ENCODE assay signal across 10 cellular contexts in the genomic region with DNA sequence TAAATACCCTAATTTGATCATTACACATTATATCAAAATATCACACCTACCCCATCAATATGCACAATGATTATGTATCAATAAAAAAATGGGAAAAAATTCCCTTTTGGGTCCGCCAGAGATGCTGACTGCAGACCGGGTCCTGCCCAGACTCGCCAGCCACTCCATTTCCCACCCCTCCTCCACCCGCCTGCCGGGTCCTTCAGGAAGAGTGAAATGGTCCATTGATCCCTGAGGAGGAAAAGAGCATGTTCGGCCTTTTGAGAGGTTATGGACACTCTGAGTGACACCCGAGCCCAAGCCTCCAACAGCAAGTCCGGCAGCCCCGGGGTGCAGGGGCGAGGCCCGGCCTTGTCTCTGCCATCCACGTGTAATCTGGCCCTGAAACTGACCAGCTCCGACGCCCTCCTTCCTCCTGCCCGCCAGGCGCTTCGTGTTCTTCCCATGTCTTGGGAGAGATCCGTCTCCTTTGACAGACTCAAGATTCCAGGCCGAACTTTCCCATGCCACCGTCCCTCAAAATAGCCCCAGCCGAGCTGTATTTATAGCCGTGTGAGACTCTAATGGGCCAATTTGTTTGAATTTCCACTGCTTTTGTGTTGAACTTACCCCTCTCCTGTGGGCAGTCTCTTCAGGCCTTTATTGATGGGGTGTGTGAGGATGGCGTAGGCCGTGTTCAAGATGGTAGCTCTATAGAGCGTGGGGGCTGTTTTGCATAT.
DNase-seq lines count a peak whose midpoint lies in the region; ATAC-seq and TF ChIP-seq lines count a peak whose summit lies in the region.
"Had no signal": no experiment of that assay in that cellular context is flagged by ENCODE, and none has a peak within 500 bp of the region (broad histone marks: within the 10 kb centered on the region; RNA-seq: fewer than 3 reads in every experiment).

No MANE protein-coding gene starts in this region.

- peaks cover 2% of the 10 kb centered on the region for H3K9me3 Mint-ChIP-seq in glutamatergic neuron (ENCODE audit: unreplicated experiment)
- H3K9me3 Mint-ChIP-seq: activated naive CD8-positive, alpha-beta T cell treated with anti-CD3 and anti-CD28 coated beads, Interleukin-2, amount 10 ng/mL, durations not matched to agents 7 days and 5 days had no signal

- DNase-seq in AG04450 (ENCODE audit: low read depth, low spot score), result no peak
- DNase-seq in PC-3, result no peak
- DNase-seq in glutamatergic neuron, result no peak
- DNase-seq in trophoblast cell, result no peak
- DNase-seq in NOMO-1 (lab: John Stamatoyannopoulos, UW; ENCODE audit: unreplicated experiment in 2 of 2), result no peak
- no peak for DNase-seq in LoVo (ENCODE audit: low spot score)
- no peak for DNase-seq in activated T-cell treated with anti-CD3 and anti-CD28 coated beads, Interleukin-2, amount 50 U/mL, for 48 hours
- no peak for DNase-seq in hippocampal formation (lab: John Stamatoyannopoulos, UW)
- DNase-seq: activated CD4-positive, alpha-beta T cell treated with anti-CD3 and anti-CD28 coated beads, Interleukin-2, amount 50 U/mL, for 4 hours; activated naive CD8-positive, alpha-beta T cell treated with anti-CD3 and anti-CD28 coated beads, Interleukin-2, amount 10 ng/mL, durations not matched to agents 7 days and 5 days had no signal

- H3K4me1 ChIP-seq in PC-3 (ENCODE audit: insufficient read depth, low read length) (peaks cover 13% of the 10 kb centered on the region), trophoblast cell (ENCODE audit: control insufficient read depth in 1 of 2, insufficient read depth in 2 of 2, low read length in 2 of 2) (peaks cover 12 to 14% of the 10 kb centered on the region in 2 experiments)

- H3K9me3 ChIP-seq in AG04450 (ENCODE audit: control insufficient read depth, insufficient read depth, low read length) (no peaks in the 10 kb centered on the region; the same call in 1 of the 2 replicates), PC-3 (ENCODE audit: low read length) (no peaks in the 10 kb centered on the region), trophoblast cell (ENCODE audit: insufficient read depth, low read depth, low read length) (no peaks in the 10 kb centered on the region)

- H3K27me3 ChIP-seq in AG04450 (ENCODE audit: control insufficient read depth, insufficient read depth, low read length), result no peaks in the 10 kb centered on the region
- no peaks in the 10 kb centered on the region for H3K27me3 ChIP-seq in PC-3 (ENCODE audit: low read length)
- no peaks in the 10 kb centered on the region for H3K27me3 ChIP-seq in trophoblast cell (ENCODE audit: insufficient read depth, low read length)

- H2BK5ac ChIP-seq in trophoblast cell (ENCODE audit: low read depth, low read length, poor library complexity), result no peak overlapping the region

- H3K4me1 Mint-ChIP-seq in glutamatergic neuron (ENCODE audit: low read depth, unreplicated experiment), result peaks cover 10% of the 10 kb centered on the region
- H3K4me1 Mint-ChIP-seq: activated naive CD8-positive, alpha-beta T cell treated with anti-CD3 and anti-CD28 coated beads, Interleukin-2, amount 10 ng/mL, durations not matched to agents 7 days and 5 days had no signal

- POLR2A ChIA-PET in AG04450 (lab: Yijun Ruan, JAX) (interaction anchor here (0.7 to 1.2 kb wide), 7 partner anchors 42 to 283 kb away, joined by 3 to 11 read pairs (median 4); no protein-coding TSS in a partner anchor), PC-3 (lab: Charles Lee; ENCODE audit: unreplicated experiment) (no interaction called here)

- H4K20me1 ChIP-seq in PC-3 (ENCODE audit: low read length), result no peaks in the 10 kb centered on the region

- H3K4ac ChIP-seq in trophoblast cell (ENCODE audit: low read depth, low read length), result no peak overlapping the region

- H2AK5ac ChIP-seq in trophoblast cell (ENCODE audit: low read length), result peak overlapping the region; percentile 73

- H3K27ac Mint-ChIP-seq in glutamatergic neuron (ENCODE audit: unreplicated experiment), result peak overlapping the region; percentile 5
- H3K27ac Mint-ChIP-seq: activated naive CD8-positive, alpha-beta T cell treated with anti-CD3 and anti-CD28 coated beads, Interleukin-2, amount 10 ng/mL, durations not matched to agents 7 days and 5 days had no signal

- H3K4me2 ChIP-seq in PC-3 (ENCODE audit: low read length) (peak overlapping the region; percentile 46; the same call in 1 of the 2 replicates), trophoblast cell (ENCODE audit: low read length) (no peak overlapping the region)

- peaks cover 6% of the 10 kb centered on the region for H3K27me3 Mint-ChIP-seq in glutamatergic neuron (ENCODE audit: unreplicated experiment)

- TF ChIP-seq CTCF in AG04450 (IDR thresholded peaks at IDR 0.05; ENCODE audit: low read depth, low read length) (no peak), PC-3 (conservative IDR thresholded peaks at IDR 0.05; ENCODE audit: low read depth, low read length) (no peak), glutamatergic neuron (IDR thresholded peaks at IDR 0.05; ENCODE audit: partially characterized antibody, unreplicated experiment) (no peak)

- no peaks in the 10 kb centered on the region for H3K79me2 ChIP-seq in PC-3 (ENCODE audit: low read length)
- H3K79me2 ChIP-seq in trophoblast cell (ENCODE audit: control insufficient read depth, insufficient read depth, low read length, poor library complexity), result no peaks in the 10 kb centered on the region

- H3K4me3 ChIP-seq in AG04450 (ENCODE audit: low read depth, low read length) (peak overlapping the region; percentile 1; the same call in 1 of the 2 replicates), PC-3 (ENCODE audit: low read length) (no peak overlapping the region), trophoblast cell (ENCODE audit: low read depth, low read length) (no peak overlapping the region)

- peak overlapping the region; percentile 71 for H3K27ac ChIP-seq in AG04450 (ENCODE audit: low read depth, low read length)
- no peak overlapping the region for H3K27ac ChIP-seq in PC-3 (ENCODE audit: low read length)
- no peak overlapping the region for H3K27ac ChIP-seq in trophoblast cell (ENCODE audit: low read depth, low read length)

- H3F3A ChIP-seq in PC-3 (ENCODE audit: low read length, unreplicated experiment), result no peaks in the 10 kb centered on the region

- H3K9me2 ChIP-seq in PC-3 (replicated peaks; ENCODE audit: low read length), result no peaks in the 10 kb centered on the region

- peak overlapping the region; percentile 61 for H4K8ac ChIP-seq in trophoblast cell (ENCODE audit: low read depth, low read length)

- no peak for ATAC-seq in PC-3

- CTCF ChIA-PET in AG04450 (lab: Charles Lee) (interaction anchor here (0.6 to 1.0 kb wide), 11 partner anchors 9 to 660 kb away, joined by 3 to 7 read pairs (median 4); no protein-coding TSS in a partner anchor), PC-3 (lab: Charles Lee) (interaction anchor here (0.7 to 0.8 kb wide), 2 partner anchors 118 to 243 kb away, joined by 3 to 12 read pairs; no protein-coding TSS in a partner anchor)

- no peak overlapping the region for H3K9ac ChIP-seq in PC-3 (ENCODE audit: low read length)
- H3K9ac ChIP-seq in trophoblast cell (ENCODE audit: low read length), result no peak overlapping the region

- H3K36me3 ChIP-seq in PC-3 (ENCODE audit: low read depth, low read length), result no peaks in the 10 kb centered on the region
- H3K36me3 ChIP-seq in trophoblast cell (ENCODE audit: control insufficient read depth in 1 of 2, insufficient read depth in 2 of 2, low read length in 2 of 2), result no peaks in the 10 kb centered on the region

- H3K23ac ChIP-seq in trophoblast cell (ENCODE audit: low read length), result no peak overlapping the region

- intact Hi-C loops in PC-3 (cut with micrococcal nuclease), result loop anchor here (5.0 kb wide), 1 partner anchor 125 kb away; the partner anchor contains the start of gene ZFHX3

- peaks cover 7% of the 10 kb centered on the region for H3K79me1 ChIP-seq in trophoblast cell (ENCODE audit: low read length)

- peak overlapping the region; percentile 75 for H4K91ac ChIP-seq in trophoblast cell (ENCODE audit: low read depth, low read length)

- H2AFZ ChIP-seq in PC-3 (ENCODE audit: low read length) (peak overlapping the region; percentile 62; the same call in 1 of the 2 replicates), trophoblast cell (ENCODE audit: insufficient read depth, low read length, poor library complexity) (no peak overlapping the region)

- H3K4me3 Mint-ChIP-seq in glutamatergic neuron (ENCODE audit: unreplicated experiment), result no peak overlapping the region
- H3K4me3 Mint-ChIP-seq: activated naive CD8-positive, alpha-beta T cell treated with anti-CD3 and anti-CD28 coated beads, Interleukin-2, amount 10 ng/mL, durations not matched to agents 7 days and 5 days had no signal

- no peak overlapping the region for H4K12ac ChIP-seq in trophoblast cell (ENCODE audit: low read depth, low read length)

- peak overlapping the region; percentile 18 for H3K14ac ChIP-seq in trophoblast cell (ENCODE audit: low read length)

- WGBS in trophoblast cell (ENCODE audit: extremely low coverage, insufficient coverage, insufficient read length), result no CpG with 5 or more reads among the region's 25 CpGs

- peak overlapping the region; percentile 43 for H2BK120ac ChIP-seq in trophoblast cell (ENCODE audit: insufficient read depth, low read length, poor library complexity)

- no peaks in the 10 kb centered on the region for H3K36me3 Mint-ChIP-seq in glutamatergic neuron (ENCODE audit: unreplicated experiment)
- H3K36me3 Mint-ChIP-seq: activated naive CD8-positive, alpha-beta T cell treated with anti-CD3 and anti-CD28 coated beads, Interleukin-2, amount 10 ng/mL, durations not matched to agents 7 days and 5 days had no signal

- H3K18ac ChIP-seq in trophoblast cell (ENCODE audit: low read length), result peak overlapping the region; percentile 57

- BruUV-seq in PC-3 (replicated peaks; lab: Mats Ljungman, UMichigan), result no TSS peak

- peak overlapping the region; percentile 83 for H2BK12ac ChIP-seq in trophoblast cell (ENCODE audit: low read length)
